9 cellular contexts compared by ENCODE assay signal in the genomic region with DNA sequence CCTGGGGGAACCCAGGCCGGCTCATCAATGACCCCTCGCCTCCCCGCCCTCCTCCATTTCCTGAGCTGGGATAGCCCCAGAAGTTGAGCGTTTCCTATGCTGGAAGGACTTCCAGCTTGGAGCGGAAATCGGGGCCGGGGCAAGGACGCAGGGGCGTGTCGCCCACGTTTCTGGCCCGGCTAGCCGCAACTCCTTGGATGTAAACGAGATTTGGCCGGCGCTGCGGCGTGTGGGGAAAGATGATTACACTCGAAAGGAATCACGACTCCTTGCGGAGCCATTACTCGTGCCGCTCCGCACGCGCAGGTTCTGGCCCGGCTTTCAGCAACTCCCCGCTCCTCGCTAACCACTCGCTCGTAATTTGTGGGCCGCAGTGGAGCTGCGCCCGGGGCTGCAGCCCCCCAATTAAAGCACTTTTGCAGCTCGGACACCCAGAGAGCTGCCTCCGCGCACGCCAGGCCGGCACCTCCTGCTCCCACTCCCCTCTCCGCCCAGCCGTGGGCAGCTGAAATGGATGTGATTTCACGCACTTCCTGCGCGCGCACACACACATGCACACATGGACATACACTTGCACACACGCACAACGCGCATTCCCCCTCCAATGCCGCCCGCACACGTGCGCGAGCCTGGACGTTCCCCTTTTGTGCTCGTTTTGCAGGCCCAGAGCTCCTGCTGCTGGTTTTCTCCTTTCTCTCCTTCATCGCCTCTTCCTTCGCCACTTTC. TPM values are rescaled to one million over a fixed set of nuclear protein-coding genes. Genes with fewer than 3 reads are reported as not detected.
DNase-seq lines count a peak whose midpoint lies in the region; ATAC-seq and TF ChIP-seq lines count a peak whose summit lies in the region.
"Had no signal": no experiment of that assay in that cellular context is flagged by ENCODE, and none has a peak within 500 bp of the region (broad histone marks: within the 10 kb centered on the region; RNA-seq: fewer than 3 reads in every experiment).

No MANE protein-coding gene starts in this region.

- no peak overlapping the region for H3K4ac ChIP-seq in mesendoderm (ENCODE audit: low read depth, low read length)

- H2BK120ac ChIP-seq in mesendoderm (ENCODE audit: low read depth, low read length): no peak overlapping the region

- peak overlapping the region; percentile 2 for H3K4me3 ChIP-seq in mesendoderm (ENCODE audit: low read length)
- peak overlapping the region; percentile 2 for H3K4me3 ChIP-seq in urinary bladder (ENCODE audit: low read depth, low read length)

- H3K79me1 ChIP-seq in mesendoderm (ENCODE audit: low read length): no peaks in the 10 kb centered on the region

- peak overlapping the region; percentile 94 for H3K4me2 ChIP-seq in mesendoderm (ENCODE audit: low read length)

- no peak for ATAC-seq in natural killer cell treated with Interleukin-12 subunit alpha and Interleukin-12 subunit beta and Interleukin-15 and Interleukin-18, amount 100 ng/mL, for 72 hours
- no peak for ATAC-seq in natural killer cell
- no peak for ATAC-seq in HG02884 (IDR thresholded peaks at IDR 0.05; ENCODE audit: unreplicated experiment)

- H3K4me1 ChIP-seq in mesendoderm (ENCODE audit: control insufficient read depth, low read depth, low read length): peaks cover 6% of the 10 kb centered on the region
- H3K4me1 ChIP-seq in urinary bladder (ENCODE audit: insufficient read depth): peaks cover 3% of the 10 kb centered on the region

- DNase-seq in natural killer cell treated with Interleukin-12 subunit alpha and Interleukin-12 subunit beta and Interleukin-15 and Interleukin-18, amount 100 ng/mL, for 72 hours (ENCODE audit: low spot score): no peak
- no peak for DNase-seq in natural killer cell
- peak; percentile 71 for DNase-seq in cerebellar cortex (ENCODE audit: low spot score)
- DNase-seq in mesendoderm: peak; percentile 54
- no peak for DNase-seq in NCI-H1048 (lab: John Stamatoyannopoulos, UW)
- no peak for DNase-seq in iPS-NIHi7 (ENCODE audit: extremely low spot score)

- H3K9ac ChIP-seq in mesendoderm (ENCODE audit: low read length): peak overlapping the region; percentile 81

- no peaks in the 10 kb centered on the region for H3K9me3 Mint-ChIP-seq in natural killer cell treated with Interleukin-12 subunit alpha and Interleukin-12 subunit beta and Interleukin-15 and Interleukin-18, amount 100 ng/mL, for 72 hours
- H3K9me3 Mint-ChIP-seq in natural killer cell: no peaks in the 10 kb centered on the region

- peak overlapping the region; percentile 3 for H3K18ac ChIP-seq in mesendoderm (ENCODE audit: low read length)

- H3K36me3 ChIP-seq in mesendoderm (ENCODE audit: control insufficient read depth, insufficient read depth, low read length): no peaks in the 10 kb centered on the region
- no peaks in the 10 kb centered on the region for H3K36me3 ChIP-seq in urinary bladder (ENCODE audit: insufficient read depth)

- no peak overlapping the region for H2BK5ac ChIP-seq in mesendoderm (ENCODE audit: low read length)

- H4K5ac ChIP-seq in mesendoderm (ENCODE audit: low read length): no peak overlapping the region

- H3K23ac ChIP-seq in mesendoderm (ENCODE audit: low read length): peak overlapping the region; percentile 98

- no peak for TF ChIP-seq CTCF in natural killer cell (IDR thresholded peaks at IDR 0.05)

- no peaks in the 10 kb centered on the region for H3K36me3 Mint-ChIP-seq in natural killer cell treated with Interleukin-12 subunit alpha and Interleukin-12 subunit beta and Interleukin-15 and Interleukin-18, amount 100 ng/mL, for 72 hours
- no peaks in the 10 kb centered on the region for H3K36me3 Mint-ChIP-seq in natural killer cell

- no peaks in the 10 kb centered on the region for H3K79me2 ChIP-seq in mesendoderm (ENCODE audit: control insufficient read depth, insufficient read depth, low read length)

- intact Hi-C loops in natural killer cell (cut with micrococcal nuclease): no loop called here

- no peak overlapping the region for H4K8ac ChIP-seq in mesendoderm (ENCODE audit: low read depth, low read length)

- H2BK15ac ChIP-seq in mesendoderm (replicated peaks; ENCODE audit: low read depth): no peak overlapping the region

- no peak overlapping the region for H2AK5ac ChIP-seq in mesendoderm (ENCODE audit: low read length)

- peak overlapping the region; percentile 98 for H3K56ac ChIP-seq in mesendoderm (ENCODE audit: low read length)

- H3K27me3 Mint-ChIP-seq in natural killer cell treated with Interleukin-12 subunit alpha and Interleukin-12 subunit beta and Interleukin-15 and Interleukin-18, amount 100 ng/mL, for 72 hours: peaks cover 51 to 59% of the 10 kb centered on the region in 2 donors
- H3K27me3 Mint-ChIP-seq in natural killer cell (ENCODE audit: low read depth in 2 of 2): peaks cover 58 to 75% of the 10 kb centered on the region in 2 donors

- WGBS in mesendoderm (ENCODE audit: extremely low coverage, insufficient coverage, low lambda C conversion rate): no CpG with 5 or more reads among the region's 57 CpGs
- 3% methylated on average over 57 of the region's 57 CpGs for WGBS in urinary bladder

- peaks cover 0 to 6% of the 10 kb centered on the region in 2 donors for H3K4me1 Mint-ChIP-seq in natural killer cell treated with Interleukin-12 subunit alpha and Interleukin-12 subunit beta and Interleukin-15 and Interleukin-18, amount 100 ng/mL, for 72 hours (ENCODE audit: low read depth in 2 of 2)
- peaks cover 10 to 21% of the 10 kb centered on the region in 2 donors for H3K4me1 Mint-ChIP-seq in natural killer cell

- peak overlapping the region; percentile 42 for H3K4me3 Mint-ChIP-seq in natural killer cell treated with Interleukin-12 subunit alpha and Interleukin-12 subunit beta and Interleukin-15 and Interleukin-18, amount 100 ng/mL, for 72 hours
- H3K4me3 Mint-ChIP-seq in natural killer cell: no peak overlapping the region

- H3K27ac ChIP-seq in mesendoderm (ENCODE audit: low read depth, low read length): no peak overlapping the region
- no peak overlapping the region for H3K27ac ChIP-seq in urinary bladder (ENCODE audit: low read depth)

- H3K27me3 ChIP-seq in mesendoderm (ENCODE audit: insufficient read depth, low read length, poor library complexity): no peaks in the 10 kb centered on the region

- no peak overlapping the region for H3K27ac Mint-ChIP-seq in natural killer cell treated with Interleukin-12 subunit alpha and Interleukin-12 subunit beta and Interleukin-15 and Interleukin-18, amount 100 ng/mL, for 72 hours
- no peak overlapping the region for H3K27ac Mint-ChIP-seq in natural killer cell

RNA-seq across cellular contexts. Expression of gene ZIC5, which starts 15.7 kb away (rescaled TPM):
- total RNA-seq in natural killer cell treated with Interleukin-12 subunit alpha and Interleukin-12 subunit beta and Interleukin-15 and Interleukin-18, amount 100 ng/mL, for 72 hours: not detected
- not detected for total RNA-seq in natural killer cell
- 10.9 TPM for polyA plus RNA-seq in mesendoderm (2013, experiment 1 of 2)
- polyA plus RNA-seq in mesendoderm (2013, experiment 2 of 2): 11.0 TPM
- not detected for total RNA-seq in urinary bladder
- not detected for polyA plus RNA-seq in urinary bladder
- total RNA-seq: T-helper 2 cell treated with Interferon-gamma antibody and Interleukin-4, amounts not matched to agents 100 ng/mL and 5 ng/mL, for 36 hours had no signal

RNA-seq across cellular contexts. Expression of gene ZIC2, which starts 25.7 kb away (rescaled TPM):
- 1 to 10 TPM in 1 of 2 donors, not detected in 1; 3.4 TPM for total RNA-seq in natural killer cell treated with Interleukin-12 subunit alpha and Interleukin-12 subunit beta and Interleukin-15 and Interleukin-18, amount 100 ng/mL, for 72 hours
- total RNA-seq in natural killer cell: not detected
- polyA plus RNA-seq in mesendoderm (2013, experiment 1 of 2): 230 TPM
- polyA plus RNA-seq in mesendoderm (2013, experiment 2 of 2): 222 TPM
- 0.11 TPM for total RNA-seq in urinary bladder
- not detected for polyA plus RNA-seq in urinary bladder
- total RNA-seq: T-helper 2 cell treated with Interferon-gamma antibody and Interleukin-4, amounts not matched to agents 100 ng/mL and 5 ng/mL, for 36 hours had no signal

Comparison
In these comparisons a context has a peak if more than half of its experiments do, and no peak if none do; other contexts are left out.
1. DNase-seq: peak in cerebellar cortex (single experiment) and mesendoderm (single experiment); none in natural killer cell treated with Interleukin-12 subunit alpha and Interleukin-12 subunit beta and Interleukin-15 and Interleukin-18, amount 100 ng/mL, for 72 hours (single experiment), natural killer cell (single experiment), NCI-H1048 (single experiment) and iPS-NIHi7 (single experiment).